In genomic region chr4:22356996-22357596, GRCh38 we compare ENCODE assay signal across 8 cellular contexts.
A peak's percentile ranks its signal among the peaks of the same experiment; 100 is the strongest.
DNase-seq lines count a peak whose midpoint lies in the region; ATAC-seq and TF ChIP-seq lines count a peak whose summit lies in the region.

No MANE protein-coding gene starts in this region.

- intact Hi-C loops in left cardiac atrium (cut with DNase I): no loop called here
- intact Hi-C loops in left lung (cut with DNase I): no loop called here

- DNase-seq in cardiac muscle cell (ENCODE audit: low read depth in 1 of 2, low spot score in 1 of 2) (peak; percentile 45 to 57), left cardiac atrium (no peak), NCI-H146 treated with DMSO at 0.1 percent for 48 hours (lab: John Stamatoyannopoulos, UW; ENCODE audit: unreplicated experiment) (peak; percentile 52), brain microvascular endothelial cell (peak; percentile 9), neuronal stem cell (ENCODE audit: low spot score) (no peak), left lung (no peak), DMS114 treated with DMSO at 0.1 percent for 48 hours (lab: John Stamatoyannopoulos, UW; ENCODE audit: unreplicated experiment) (no peak)

- in situ Hi-C loops in brain microvascular endothelial cell (cut with HindIII; ENCODE audit: low pct_ligation_motif_present, low sequenced_read_pairs): no loop called here

- H3K23ac ChIP-seq in neuronal stem cell (ENCODE audit: low read depth, low read length, poor library complexity): no peak overlapping the region

- no peak overlapping the region for H4K8ac ChIP-seq in neuronal stem cell (ENCODE audit: low read depth, low read length)

- H3K4me1 ChIP-seq in cardiac muscle cell (ENCODE audit: low read depth) (no peaks in the 10 kb centered on the region), neuronal stem cell (ENCODE audit: control insufficient read depth in 2 of 2, insufficient read depth in 1 of 2, low read depth in 1 of 2, low read length in 2 of 2) (no peaks in the 10 kb centered on the region), left lung (no peaks in the 10 kb centered on the region)

- H3K9me3 ChIP-seq in cardiac muscle cell (ENCODE audit: low read depth): no peaks in the 10 kb centered on the region
- no peaks in the 10 kb centered on the region for H3K9me3 ChIP-seq in neuronal stem cell (replicated peaks in 1 of 2; ENCODE audit: control insufficient read depth in 2 of 2, insufficient read depth in 1 of 2, low read depth in 1 of 2, low read length in 2 of 2)
- H3K9me3 ChIP-seq in left lung: peaks cover 0 to 2% of the 10 kb centered on the region in 2 donors

- H3K9ac ChIP-seq in neuronal stem cell (ENCODE audit: low read depth, low read length, poor library complexity): no peak overlapping the region

- H2AK5ac ChIP-seq in neuronal stem cell (ENCODE audit: low read depth, low read length): no peak overlapping the region

- no peak overlapping the region for H3K4ac ChIP-seq in neuronal stem cell (ENCODE audit: low read length)

- peak; percentile 50 for TF ChIP-seq CTCF in cardiac muscle cell (IDR thresholded peaks at IDR 0.05; ENCODE audit: low read depth, low read length)
- TF ChIP-seq CTCF in brain microvascular endothelial cell (IDR thresholded peaks at IDR 0.05; ENCODE audit: low read depth, low read length, missing control alignments): peak; percentile 70
- TF ChIP-seq CTCF in left lung (IDR thresholded peaks at IDR 0.05): no peak

- H3K18ac ChIP-seq in neuronal stem cell (ENCODE audit: low read length): peak overlapping the region; percentile 49

- no peak overlapping the region for H3K4me3 ChIP-seq in cardiac muscle cell
- no peak overlapping the region for H3K4me3 ChIP-seq in brain microvascular endothelial cell (ENCODE audit: low read depth, low read length)
- H3K4me3 ChIP-seq in neuronal stem cell (ENCODE audit: low read length in 2 of 2): no peak overlapping the region
- no peak overlapping the region for H3K4me3 ChIP-seq in left lung

- no peak overlapping the region for H4K91ac ChIP-seq in neuronal stem cell (ENCODE audit: low read depth, low read length, poor library complexity)

- H2AFZ ChIP-seq in neuronal stem cell (ENCODE audit: low read length): no peak overlapping the region

- no peak overlapping the region for H2BK15ac ChIP-seq in neuronal stem cell (ENCODE audit: low read length)

- no peak overlapping the region for H2BK5ac ChIP-seq in neuronal stem cell (ENCODE audit: low read length)

- no CpG with 5 or more reads among the region's 5 CpGs for WGBS in neuronal stem cell (ENCODE audit: extremely low coverage in 2 of 2, insufficient read length in 2 of 2, insufficient replicate concordance in 1 of 2), 2 donors

- H2BK120ac ChIP-seq in neuronal stem cell (ENCODE audit: low read depth, low read length): no peak overlapping the region

- no peaks in the 10 kb centered on the region for H3K36me3 ChIP-seq in cardiac muscle cell
- no peaks in the 10 kb centered on the region for H3K36me3 ChIP-seq in brain microvascular endothelial cell (replicated peaks)
- H3K36me3 ChIP-seq in neuronal stem cell (replicated peaks in 1 of 2; ENCODE audit: control insufficient read depth in 2 of 2, insufficient read depth in 2 of 2, low read length in 2 of 2): no peaks in the 10 kb centered on the region
- H3K36me3 ChIP-seq in left lung: no peaks in the 10 kb centered on the region

- no peak for ATAC-seq in left cardiac atrium
- ATAC-seq in left lung: no peak
- ATAC-seq in GM18873 (IDR thresholded peaks at IDR 0.05; ENCODE audit: low FRiP score, unreplicated experiment): no peak

- no peak overlapping the region for H3K14ac ChIP-seq in neuronal stem cell (ENCODE audit: low read length)

- no peaks in the 10 kb centered on the region for H3K27me3 ChIP-seq in cardiac muscle cell
- no peaks in the 10 kb centered on the region for H3K27me3 ChIP-seq in brain microvascular endothelial cell (replicated peaks)
- no peaks in the 10 kb centered on the region for H3K27me3 ChIP-seq in neuronal stem cell (ENCODE audit: control insufficient read depth in 3 of 3, insufficient read depth in 3 of 3, low read depth in 1 of 3, low read length in 3 of 3)
- no peaks in the 10 kb centered on the region for H3K27me3 ChIP-seq in left lung

- H2BK12ac ChIP-seq in neuronal stem cell (ENCODE audit: low read length): no peak overlapping the region

- no peak overlapping the region for H3K4me2 ChIP-seq in neuronal stem cell (ENCODE audit: insufficient read depth, low read length, poor library complexity, severe bottlenecking)

- no peak overlapping the region for H3K27ac ChIP-seq in cardiac muscle cell
- no peak overlapping the region for H3K27ac ChIP-seq in brain microvascular endothelial cell
- no peak overlapping the region for H3K27ac ChIP-seq in neuronal stem cell (replicated peaks; ENCODE audit: low read length)
- H3K27ac ChIP-seq in left lung: no peak overlapping the region

- H3K79me1 ChIP-seq in neuronal stem cell (ENCODE audit: low read depth, low read length): no peaks in the 10 kb centered on the region

Comparison
In these comparisons a context has a peak if more than half of its experiments do, and no peak if none do; other contexts are left out.
1. DNase-seq: peak in cardiac muscle cell (2 of 2), NCI-H146 treated with DMSO at 0.1 percent for 48 hours (single experiment) and brain microvascular endothelial cell (single experiment); none in left cardiac atrium (single experiment), neuronal stem cell (single experiment), left lung (0 of 2) and DMS114 treated with DMSO at 0.1 percent for 48 hours (single experiment).
2. CTCF ChIP-seq: peak in cardiac muscle cell (single experiment) and brain microvascular endothelial cell (single experiment); none in left lung (0 of 2).